ENCODE assay signal across 8 cellular contexts in genomic region chr7:33459340-33459751, GRCh38.
DNase-seq lines count a peak whose midpoint lies in the region; ATAC-seq, FAIRE-seq and TF ChIP-seq lines count a peak whose summit lies in the region.

No MANE protein-coding gene starts in this region.

- peak overlapping the region; percentile 36; the same call in 2 of the 3 replicates for H3K4me2 ChIP-seq in A549

- CTCF ChIA-PET in A549 (lab: Yijun Ruan, JAX): interaction anchor here (0.6 to 2.5 kb wide), 15 partner anchors 11 to 475 kb away, joined by 3 to 14 read pairs (median 4); no protein-coding TSS in a partner anchor

- DNase-seq in A549 (ENCODE audit: low read depth in 1 of 2, low spot score in 1 of 2) (peak in 1 of 2 experiments; percentile 65), NCI-H226 (peak; percentile 60), choroid plexus epithelial cell (ENCODE audit: low read depth) (peak; percentile 80), lung microvascular endothelial cell (ENCODE audit: low read depth in 2 of 2) (peak; percentile 53 to 83), aorta (no peak)
- no peak for DNase-seq in activated effector memory CD4-positive, alpha-beta T cell treated with anti-CD3 and anti-CD28 coated beads, Interleukin-2, amount 50 U/mL, for 16 hours

- no peaks in the 10 kb centered on the region for H3K36me3 ChIP-seq in aorta (ENCODE audit: control insufficient read depth in 1 of 2, insufficient read depth in 2 of 2, low read length in 1 of 2)

- POLR2A ChIA-PET in A549 (lab: Yijun Ruan, JAX): interaction anchor here (0.9 kb wide), 1 partner anchor 445 kb away, joined by 3 read pairs; no protein-coding TSS in a partner anchor

- TF ChIP-seq EP300 in A549 (IDR thresholded peaks at IDR 0.05): no peak

- ATAC-seq in A549 (peak; percentile 99 to 100), GM18868 (IDR thresholded peaks at IDR 0.05; ENCODE audit: unreplicated experiment) (peak; percentile 65), GM18870 (IDR thresholded peaks at IDR 0.05; ENCODE audit: unreplicated experiment) (no peak), aorta (ENCODE audit: low FRiP score) (no peak)

- 6% methylated on average over 1 of the region's 1 CpG for WGBS in A549 (ENCODE audit: missing lambda C conversion rate)
- WGBS in aorta, 2 donors: 48 to 57% methylated on average over 1 of the region's 1 CpG

- H3K4me1 ChIP-seq in A549: no peaks in the 10 kb centered on the region
- no peaks in the 10 kb centered on the region for H3K4me1 ChIP-seq in aorta (ENCODE audit: control insufficient read depth in 1 of 2, insufficient read depth in 2 of 2, low read length in 2 of 2)

- H3K4me3 ChIP-seq in A549: no peak overlapping the region
- H3K4me3 ChIP-seq in choroid plexus epithelial cell (ENCODE audit: low read depth, low read length): no peak overlapping the region
- H3K4me3 ChIP-seq in aorta (ENCODE audit: low read length in 2 of 2): no peak overlapping the region

- no peak for TF ChIP-seq POLR2A in A549 (IDR thresholded peaks at IDR 0.05; ENCODE audit: low read length)

- H3K27me3 ChIP-seq in aorta (ENCODE audit: control insufficient read depth in 1 of 2, insufficient read depth in 2 of 2, low read length in 1 of 2): no peaks in the 10 kb centered on the region

- FAIRE-seq in A549 (lab: Jason Lieb, UNC): no peak

- peak; percentile 46 to 64 for TF ChIP-seq RAD21 in A549 (conservative IDR thresholded peaks at IDR 0.05 in 1 of 2, IDR thresholded peaks at IDR 0.05 in 1 of 2)

- H3K27ac ChIP-seq in A549 (0 out of 6 replicates have a peak overlapping the region, but pooled peaks of 1 of the 2 experiments have one; percentile 43), aorta (ENCODE audit: low read depth in 1 of 2, low read length in 2 of 2) (no peak overlapping the region)

- H3K9me3 ChIP-seq in A549: no peaks in the 10 kb centered on the region
- no peaks in the 10 kb centered on the region for H3K9me3 ChIP-seq in aorta (ENCODE audit: control insufficient read depth, low read length)

- TF ChIP-seq CTCF in A549 (IDR thresholded peaks at IDR 0.05) (peak; percentile 65), choroid plexus epithelial cell (conservative IDR thresholded peaks at IDR 0.05; ENCODE audit: low read depth, low read length) (peak; percentile 76)

- intact Hi-C loops in aorta (cut with DNase I): no loop called here

TF ChIP-seq in A549, 52 proteins besides CTCF, POLR2A, EP300 and RAD21:
- TF ChIP-seq CHD4 (IDR thresholded peaks at IDR 0.05; ENCODE audit: borderline replicate concordance) (no peak), SMC3 (IDR thresholded peaks at IDR 0.05) (peak; percentile 60)

Comparison
In these comparisons a context has a peak if more than half of its experiments do, and no peak if none do; other contexts are left out.
1. ATAC-seq: peak in A549 (2 of 2) and GM18868 (single experiment); none in GM18870 (single experiment) and aorta (single experiment).
2. DNase-seq: peak in NCI-H226 (single experiment), choroid plexus epithelial cell (single experiment) and lung microvascular endothelial cell (2 of 2); none in activated effector memory CD4-positive, alpha-beta T cell treated with anti-CD3 and anti-CD28 coated beads, Interleukin-2, amount 50 U/mL, for 16 hours (single experiment) and aorta (0 of 2).